In the genomic region with DNA sequence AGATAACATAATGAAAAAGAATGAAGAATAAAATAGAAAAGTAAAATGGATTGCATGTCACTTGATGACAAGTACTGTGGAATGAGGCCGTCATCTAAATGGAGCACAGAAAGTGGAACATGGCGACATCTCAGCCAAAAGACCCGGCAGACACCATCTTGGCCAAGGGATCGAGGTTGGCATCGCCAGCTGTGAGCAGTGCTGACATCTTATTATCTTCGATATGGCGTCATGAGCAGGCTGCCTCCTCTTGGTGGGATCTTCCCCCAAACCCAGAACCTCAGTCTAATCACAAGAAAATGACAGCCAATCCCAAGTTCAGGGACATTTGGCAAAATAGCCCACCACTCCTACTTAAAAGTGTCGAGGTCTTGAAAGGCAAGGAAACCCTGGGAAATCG, we compare ENCODE assay signal across 1 cellular context.
TF ChIP-seq lines count a peak whose summit lies in the region.

No MANE protein-coding gene starts in this region.

TF ChIP-seq in HepG2, 621 proteins besides CTCF, POLR2A, EP300 and RAD21 (continued from another document):
- TF ChIP-seq ZNF619 (CRISPR knock-in tag; IDR thresholded peaks at IDR 0.05) (no peak), ZMYM3 (CRISPR knock-in tag; IDR thresholded peaks at IDR 0.05) (no peak), ZNF562 (CRISPR knock-in tag; IDR thresholded peaks at IDR 0.05; ENCODE audit: borderline replicate concordance) (no peak)
